Comparison of ENCODE assay signal across 8 cellular contexts in the genomic region with DNA sequence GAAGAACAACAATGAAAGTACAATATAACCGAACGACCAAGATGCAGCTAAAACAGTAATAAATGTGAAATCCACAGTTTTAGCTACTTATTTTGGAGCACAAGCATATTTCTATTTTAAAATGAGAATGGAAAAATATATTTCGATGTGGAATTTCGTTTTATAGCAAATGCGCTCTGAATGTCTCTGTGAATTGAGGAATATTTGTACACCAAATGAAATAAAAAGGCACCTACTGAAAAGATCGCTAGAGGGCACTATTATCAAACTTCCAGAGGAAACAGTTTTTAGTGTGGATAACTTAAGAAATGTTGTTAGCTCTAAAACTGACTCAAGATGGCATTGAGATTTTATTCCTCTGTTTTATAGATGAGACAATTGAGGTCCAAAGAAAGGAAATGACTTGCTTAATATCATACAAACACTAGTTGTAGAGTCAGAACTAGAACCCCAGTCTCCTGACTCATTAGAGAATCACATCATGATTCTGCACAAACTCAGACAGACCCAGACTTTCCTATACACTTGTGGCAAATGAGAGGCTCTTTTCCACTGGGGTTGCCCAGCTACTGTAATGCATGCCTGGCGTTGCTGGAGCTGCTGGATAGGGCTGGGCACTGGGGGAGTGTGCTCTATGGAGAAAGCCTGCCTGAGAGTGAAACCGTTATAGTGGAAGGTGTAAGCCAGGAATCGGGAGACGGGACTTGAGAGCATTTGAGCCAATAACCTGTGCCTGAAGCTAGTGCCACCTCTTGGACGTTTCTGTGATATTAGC. TPM values are rescaled to one million over a fixed set of nuclear protein-coding genes. Genes with fewer than 3 reads are reported as not detected.
A peak's percentile ranks its signal among the peaks of the same experiment; 100 is the strongest.
DNase-seq lines count a peak whose midpoint lies in the region; ATAC-seq and TF ChIP-seq lines count a peak whose summit lies in the region.

No MANE protein-coding gene starts in this region.

- H3K4me1 Mint-ChIP-seq in activated naive CD4-positive, alpha-beta T cell treated with anti-CD3 and anti-CD28 coated beads for 36 hours (ENCODE audit: low read depth): peaks cover 10% of the 10 kb centered on the region
- peaks cover 2 to 6% of the 10 kb centered on the region in 2 donors for H3K4me1 Mint-ChIP-seq in effector memory CD8-positive, alpha-beta T cell (ENCODE audit: low read depth in 2 of 2)
- peaks cover 8% of the 10 kb centered on the region for H3K4me1 Mint-ChIP-seq in stimulated activated naive CD8-positive, alpha-beta T cell treated with anti-CD3 and anti-CD28 coated beads, Interleukin-15, amount 100 ng/mL, for 72 hours

- H3K4me3 ChIP-seq in SU-DHL-6 (ENCODE audit: insufficient read depth, low read length, poor library complexity, severe bottlenecking): no peak overlapping the region

- intact Hi-C loops in activated naive CD4-positive, alpha-beta T cell treated with anti-CD3 and anti-CD28 coated beads for 36 hours (cut with micrococcal nuclease): loop anchor here (1.0 to 10.0 kb wide), 8 partner anchors 50 to 462 kb away; no protein-coding TSS in a partner anchor

- no peaks in the 10 kb centered on the region for H3F3A ChIP-seq in SU-DHL-6 (ENCODE audit: insufficient read depth)

- H3K9ac ChIP-seq in SU-DHL-6 (ENCODE audit: low read length): no peak overlapping the region

- H3K27me3 Mint-ChIP-seq in activated naive CD4-positive, alpha-beta T cell treated with anti-CD3 and anti-CD28 coated beads for 36 hours (ENCODE audit: low read depth): peaks cover 16% of the 10 kb centered on the region
- peaks cover 14 to 17% of the 10 kb centered on the region in 2 donors for H3K27me3 Mint-ChIP-seq in effector memory CD8-positive, alpha-beta T cell
- peaks cover 30% of the 10 kb centered on the region for H3K27me3 Mint-ChIP-seq in stimulated activated naive CD8-positive, alpha-beta T cell treated with anti-CD3 and anti-CD28 coated beads, Interleukin-15, amount 100 ng/mL, for 72 hours

- no peak overlapping the region for H3K27ac Mint-ChIP-seq in activated naive CD4-positive, alpha-beta T cell treated with anti-CD3 and anti-CD28 coated beads for 36 hours
- H3K27ac Mint-ChIP-seq in effector memory CD8-positive, alpha-beta T cell: no peak overlapping the region
- no peak overlapping the region for H3K27ac Mint-ChIP-seq in stimulated activated naive CD8-positive, alpha-beta T cell treated with anti-CD3 and anti-CD28 coated beads, Interleukin-15, amount 100 ng/mL, for 72 hours

- H4K20me1 ChIP-seq in SU-DHL-6 (ENCODE audit: low read depth, low read length): no peaks in the 10 kb centered on the region

- no peak overlapping the region for H3K4me3 Mint-ChIP-seq in activated naive CD4-positive, alpha-beta T cell treated with anti-CD3 and anti-CD28 coated beads for 36 hours
- no peak overlapping the region for H3K4me3 Mint-ChIP-seq in effector memory CD8-positive, alpha-beta T cell
- H3K4me3 Mint-ChIP-seq in stimulated activated naive CD8-positive, alpha-beta T cell treated with anti-CD3 and anti-CD28 coated beads, Interleukin-15, amount 100 ng/mL, for 72 hours: peak overlapping the region in 1 of 2 donors; percentile 66

- H3K9me3 Mint-ChIP-seq in activated naive CD4-positive, alpha-beta T cell treated with anti-CD3 and anti-CD28 coated beads for 36 hours: no peaks in the 10 kb centered on the region
- no peaks in the 10 kb centered on the region for H3K9me3 Mint-ChIP-seq in effector memory CD8-positive, alpha-beta T cell
- no peaks in the 10 kb centered on the region for H3K9me3 Mint-ChIP-seq in stimulated activated naive CD8-positive, alpha-beta T cell treated with anti-CD3 and anti-CD28 coated beads, Interleukin-15, amount 100 ng/mL, for 72 hours

- H3K36me3 Mint-ChIP-seq in activated naive CD4-positive, alpha-beta T cell treated with anti-CD3 and anti-CD28 coated beads for 36 hours (ENCODE audit: low read depth): peaks cover 2% of the 10 kb centered on the region
- H3K36me3 Mint-ChIP-seq in effector memory CD8-positive, alpha-beta T cell (ENCODE audit: insufficient read depth): no peaks in the 10 kb centered on the region

- CTCF ChIA-PET in activated naive CD4-positive, alpha-beta T cell treated with anti-CD3 and anti-CD28 coated beads for 36 hours (lab: Charles Lee): interaction anchor here (0.6 to 6.9 kb wide), 44 partner anchors 9 to 362 kb away, joined by 3 to 90 read pairs (median 4); no protein-coding TSS in a partner anchor

- H3K36me3 ChIP-seq in SU-DHL-6 (ENCODE audit: low read length): no peaks in the 10 kb centered on the region

- H3K27me3 ChIP-seq in SU-DHL-6 (ENCODE audit: low read length): no peaks in the 10 kb centered on the region

- no peaks in the 10 kb centered on the region for H3K9me3 ChIP-seq in SU-DHL-6 (ENCODE audit: insufficient read depth, low read length)

- H3K27ac ChIP-seq in SU-DHL-6 (ENCODE audit: low read depth, low read length): no peak overlapping the region

- H2AFZ ChIP-seq in SU-DHL-6 (ENCODE audit: low read depth, low read length, severe bottlenecking): no peak overlapping the region

- DNase-seq in activated naive CD4-positive, alpha-beta T cell treated with anti-CD3 and anti-CD28 coated beads for 36 hours: peak; percentile 45
- DNase-seq in activated naive CD4-positive, alpha-beta T cell (lab: John Stamatoyannopoulos, UW): no peak
- DNase-seq in NCI-H128 (lab: John Stamatoyannopoulos, UW; ENCODE audit: unreplicated experiment) (peak; percentile 74), medulla oblongata (ENCODE audit: extremely low spot score) (peak; percentile 90), NCI-H1048 (lab: John Stamatoyannopoulos, UW) (no peak)
- no peak for DNase-seq in effector memory CD8-positive, alpha-beta T cell
- DNase-seq in stimulated activated naive CD8-positive, alpha-beta T cell treated with anti-CD3 and anti-CD28 coated beads, Interleukin-15, amount 100 ng/mL, for 72 hours: peak in 1 of 2 donors; percentile 19

- H3K79me2 ChIP-seq in SU-DHL-6 (ENCODE audit: insufficient read depth, low read length): no peaks in the 10 kb centered on the region

- peak overlapping the region; percentile 6 for H3K4me2 ChIP-seq in SU-DHL-6 (ENCODE audit: low read depth, low read length, poor library complexity, severe bottlenecking)

- TF ChIP-seq CTCF in SU-DHL-6 (IDR thresholded peaks at IDR 0.05; ENCODE audit: insufficient read depth, low read length, poor library complexity, severe bottlenecking): peak; percentile 77

- H3K9me2 ChIP-seq in SU-DHL-6 (replicated peaks; ENCODE audit: insufficient read depth, low read length): no peaks in the 10 kb centered on the region

- ATAC-seq in effector memory CD8-positive, alpha-beta T cell (replicated peaks): peak; percentile 52
- peak; percentile 94 for ATAC-seq in stimulated activated naive CD8-positive, alpha-beta T cell treated with anti-CD3 and anti-CD28 coated beads, Interleukin-15, amount 100 ng/mL, for 72 hours

RNA-seq across cellular contexts. Expression of a gene that starts 51.9 kb away (rescaled TPM):
- total RNA-seq in activated naive CD4-positive, alpha-beta T cell treated with anti-CD3 and anti-CD28 coated beads for 36 hours: 10 to 100 TPM; 13.9 to 18.1 TPM

Comparison
In these comparisons a context has a peak if more than half of its experiments do, and no peak if none do; other contexts are left out.
1. DNase-seq: peak in activated naive CD4-positive, alpha-beta T cell treated with anti-CD3 and anti-CD28 coated beads for 36 hours (single experiment), NCI-H128 (single experiment) and medulla oblongata (single experiment); none in activated naive CD4-positive, alpha-beta T cell (0 of 4), effector memory CD8-positive, alpha-beta T cell (0 of 3) and NCI-H1048 (single experiment).